In genomic region chr16:87845807-87846619, GRCh38 we compare ENCODE assay signal across 22 cellular contexts. TPM values are rescaled to one million over a fixed set of nuclear protein-coding genes. Genes with fewer than 3 reads are reported as not detected.
DNase-seq lines count a peak whose midpoint lies in the region; ATAC-seq and TF ChIP-seq lines count a peak whose summit lies in the region.
"Had no signal": no experiment of that assay in that cellular context is flagged by ENCODE, and none has a peak within 500 bp of the region (broad histone marks: within the 10 kb centered on the region; RNA-seq: fewer than 3 reads in every experiment).

No MANE protein-coding gene starts in this region.

- H3K9me3 ChIP-seq in H9 (ENCODE audit: control insufficient read depth, low read depth, low read length), result no peaks in the 10 kb centered on the region
- no peaks in the 10 kb centered on the region for H3K9me3 ChIP-seq in SJSA1 (replicated peaks)
- H3K9me3 ChIP-seq in skeletal muscle satellite cell (replicated peaks; ENCODE audit: low read length), result no peaks in the 10 kb centered on the region
- H3K9me3 ChIP-seq: body of pancreas, suprapubic skin, vagina had no signal

- H2AK5ac ChIP-seq in H9 (ENCODE audit: insufficient read length, low read length), result no peak overlapping the region

- no peak overlapping the region for H3K23ac ChIP-seq in H9 (ENCODE audit: insufficient read length, low read depth, low read length)

- peaks cover 15 to 37% of the 10 kb centered on the region in 2 experiments for H3K4me1 Mint-ChIP-seq in H9

- no peaks in the 10 kb centered on the region; the same call in 1 of the 2 replicates for H3K79me2 ChIP-seq in H9 (ENCODE audit: insufficient read depth, low read length)

- no peak overlapping the region for H2BK120ac ChIP-seq in H9 (ENCODE audit: low read depth, low read length, poor library complexity, severe bottlenecking)

- peak; percentile 1 for ATAC-seq in left lobe of liver
- no peak for ATAC-seq in HG03342 (IDR thresholded peaks at IDR 0.05; ENCODE audit: unreplicated experiment)
- ATAC-seq: body of pancreas had no signal

- H3K79me1 ChIP-seq in H9 (ENCODE audit: insufficient read depth, low read depth, low read length, poor library complexity, severe bottlenecking), result peaks cover 4% of the 10 kb centered on the region

- no peak overlapping the region for H3K4me3 Mint-ChIP-seq in H9
- H3K4me3 Mint-ChIP-seq: CD8-positive, alpha-beta T cell; memory B cell had no signal

- no CpG with 5 or more reads among the region's 31 CpGs for WGBS in H9 (ENCODE audit: extremely low coverage, insufficient read length, low lambda C conversion rate)

- no peak overlapping the region for H4K8ac ChIP-seq in H9 (replicated peaks; ENCODE audit: insufficient read length, low read depth, low read length)

- no peaks in the 10 kb centered on the region for H3K4me1 ChIP-seq in H9 (ENCODE audit: insufficient read depth, low read length)
- peaks cover 32% of the 10 kb centered on the region for H3K4me1 ChIP-seq in SJSA1 (replicated peaks)
- H3K4me1 ChIP-seq in skeletal muscle satellite cell (ENCODE audit: control insufficient read depth, insufficient read depth, low read length), result peaks cover 35% of the 10 kb centered on the region

- DNase-seq in H9, result no peak
- DNase-seq in SJSA1 (ENCODE audit: low read depth in 1 of 2, low spot score in 2 of 2), result no peak
- DNase-seq in left lobe of liver (ENCODE audit: low spot score), result peak; percentile 77
- no peak for DNase-seq in NCI-H2171 treated with DMSO at 0.1 percent for 48 hours (lab: John Stamatoyannopoulos, UW)
- no peak for DNase-seq in NCI-H2171 (lab: John Stamatoyannopoulos, UW)
- DNase-seq: activated CD4-positive, alpha-beta T cell treated with anti-CD3 and anti-CD28 coated beads for 1 hour; activated naive CD4-positive, alpha-beta T cell treated with anti-CD3 and anti-CD28 coated beads, Interleukin-2, amount 50 U/mL, for 16 hours; activated T-cell treated with anti-CD3 and anti-CD28 coated beads, Interleukin-2, amount 50 U/mL, for 48 hours; body of pancreas; CD8-positive, alpha-beta T cell; effector memory CD8-positive, alpha-beta T cell; Kasumi-1; kidney; NCI-H1694 treated with DMSO at 0.1 percent for 48 hours; nucleus accumbens; stimulated activated CD4-positive, alpha-beta T cell treated with anti-CD3 and anti-CD28 coated beads, Interleukin-15, amount 100 ng/mL, for 24 hours; T-helper 1 cell had no signal

- TF ChIP-seq CTCF in H9 (conservative IDR thresholded peaks at IDR 0.05), result no peak

- no peak overlapping the region for H3K56ac ChIP-seq in H9 (ENCODE audit: insufficient read length, low read depth, low read length)

- H3K23me2 ChIP-seq in H9 (ENCODE audit: insufficient read length, low read depth, low read length, poor library complexity, severe bottlenecking), result no peaks in the 10 kb centered on the region

- no peak overlapping the region for H3K18ac ChIP-seq in H9 (ENCODE audit: insufficient read length, low read depth, low read length)

- no peaks in the 10 kb centered on the region for H3K27me3 ChIP-seq in H9 (ENCODE audit: insufficient read depth, low read length)
- no peaks in the 10 kb centered on the region for H3K27me3 ChIP-seq in SJSA1 (replicated peaks)
- H3K27me3 ChIP-seq in skeletal muscle satellite cell (ENCODE audit: control insufficient read depth, insufficient read depth, low read length), result no peaks in the 10 kb centered on the region
- H3K27me3 ChIP-seq: body of pancreas, suprapubic skin, vagina had no signal

- no peak overlapping the region for H3K27ac ChIP-seq in H9 (ENCODE audit: insufficient read length, low read depth, low read length)
- H3K27ac ChIP-seq in SJSA1, result 0 out of 2 replicates have a peak overlapping the region, but pooled peaks have one; percentile 8
- H3K27ac ChIP-seq: suprapubic skin, vagina had no signal

- H3K9ac ChIP-seq in H9 (ENCODE audit: extremely low read depth, insufficient read length, low read length) (no peak overlapping the region), skeletal muscle satellite cell (ENCODE audit: low read depth, low read length) (peak overlapping the region; percentile 5)

- H3K9me3 Mint-ChIP-seq in H9, result no peaks in the 10 kb centered on the region
- H3K9me3 Mint-ChIP-seq: CD8-positive, alpha-beta T cell; effector memory CD8-positive, alpha-beta T cell; memory B cell had no signal

- H2BK5ac ChIP-seq in H9 (ENCODE audit: insufficient read length, low read length), result no peak overlapping the region

- no peak overlapping the region for H4K91ac ChIP-seq in H9 (ENCODE audit: insufficient read length, low read depth, low read length)

- no peak overlapping the region for H2AFZ ChIP-seq in H9 (ENCODE audit: low read length)

- H3K27me3 Mint-ChIP-seq in H9 (ENCODE audit: low read depth), result no peaks in the 10 kb centered on the region; the same call in 1 of the 2 replicates
- H3K27me3 Mint-ChIP-seq: effector memory CD8-positive, alpha-beta T cell; memory B cell had no signal

- no peak overlapping the region for H2BK12ac ChIP-seq in H9 (ENCODE audit: insufficient read length, low read depth, low read length)

- no peak overlapping the region for H3K4me2 ChIP-seq in H9 (ENCODE audit: insufficient read depth, insufficient read length, low read length)
- peak overlapping the region; percentile 17 for H3K4me2 ChIP-seq in skeletal muscle satellite cell (ENCODE audit: low read length)

- peaks cover 2% of the 10 kb centered on the region for H4K20me1 ChIP-seq in H9 (ENCODE audit: control insufficient read depth, insufficient read depth, insufficient read length)

- H3K14ac ChIP-seq in H9 (ENCODE audit: insufficient read depth, low read length), result no peak overlapping the region; the same call in 1 of the 2 replicates

- H3K4me3 ChIP-seq in SJSA1 (no peak overlapping the region), skeletal muscle satellite cell (ENCODE audit: low read length) (no peak overlapping the region)
- H3K4me3 ChIP-seq: body of pancreas, suprapubic skin, vagina had no signal

- no peak overlapping the region for H3T11ph ChIP-seq in H9 (ENCODE audit: low read length)

- H3K4ac ChIP-seq in H9 (ENCODE audit: low read depth, low read length), result no peak overlapping the region

- no peak overlapping the region for H2BK20ac ChIP-seq in H9 (ENCODE audit: low read depth, low read length, poor library complexity, severe bottlenecking)

- peaks cover 98% of the 10 kb centered on the region for H3K36me3 ChIP-seq in SJSA1
- peaks cover 45% of the 10 kb centered on the region for H3K36me3 ChIP-seq in skeletal muscle satellite cell (ENCODE audit: insufficient read depth, low read length)
- H3K36me3 ChIP-seq: suprapubic skin, vagina had no signal

- H4K5ac ChIP-seq in H9 (ENCODE audit: insufficient read length, low read depth, low read length), result no peak overlapping the region

- H2BK15ac ChIP-seq in H9 (ENCODE audit: low read depth, low read length), result no peak overlapping the region

- peaks cover 21 to 71% (median 37%) of the 10 kb centered on the region in 3 experiments for H3K36me3 Mint-ChIP-seq in H9 (ENCODE audit: insufficient read depth in 1 of 3, low read depth in 3 of 3)
- H3K36me3 Mint-ChIP-seq: memory B cell had no signal

- peak overlapping the region in 2 of 3 experiments; percentile 23 to 35; a peak in 2 of 7 replicates for H3K27ac Mint-ChIP-seq in H9
- H3K27ac Mint-ChIP-seq: CD8-positive, alpha-beta T cell; memory B cell had no signal

RNA-seq across cellular contexts. Expression of gene SLC7A5, which starts 23.3 kb away (rescaled TPM):
- 217 TPM in 2 replicates for total RNA-seq in H9 (2021)
- total RNA-seq in SJSA1 (2014; rRNA removed; shearing (Covaris generic)), result 187 and 238 TPM in 2 replicates
- total RNA-seq in left lobe of liver, result 13.4 TPM
- 33.2 and 37.4 TPM in 2 replicates for total RNA-seq in skeletal muscle satellite cell (2012; rRNA removed)

Comparison
In these comparisons a context has a peak if more than half of its experiments do, and no peak if none do; other contexts are left out.
1. RNA of gene SLC7A5, which starts 23.3 kb away (total RNA-seq): 187 to 238 TPM in SJSA1 and 217 TPM in H9; 13.4 TPM in left lobe of liver (single experiment); every median in the first group is over 10 times any median in the second.